ENCODE assay signal across 1 cellular context in genomic region chr11:60809249-60809648, GRCh38.
TF ChIP-seq lines count a peak whose summit lies in the region.

No MANE protein-coding gene starts in this region.

TF ChIP-seq in K562, 482 proteins besides CTCF, POLR2A, EP300 and RAD21:
- TF ChIP-seq NFIC (IDR thresholded peaks at IDR 0.05) (peak; percentile 50; the same call in 1 of the 2 replicates), ZNF785 (CRISPR knock-in tag; IDR thresholded peaks at IDR 0.05) (no peak)
